1 cellular context compared by ENCODE assay signal in genomic region chrX:72735561-72735960, GRCh38.
TF ChIP-seq lines count a peak whose summit lies in the region.

No MANE protein-coding gene starts in this region.

TF ChIP-seq in A549, 52 proteins besides CTCF, POLR2A, EP300 and RAD21 (continued from another document):
- no peak for TF ChIP-seq HMGXB4 (CRISPR knock-in tag; IDR thresholded peaks at IDR 0.05; ENCODE audit: borderline replicate concordance)
- no peak for TF ChIP-seq JUNB (IDR thresholded peaks at IDR 0.05)
- no peak for TF ChIP-seq CEBPB (IDR thresholded peaks at IDR 0.05)
- no peak for TF ChIP-seq ZFP36 (IDR thresholded peaks at IDR 0.05; ENCODE audit: borderline replicate concordance, partially characterized antibody)
- TF ChIP-seq CBX8 (IDR thresholded peaks at IDR 0.05), result no peak
- TF ChIP-seq SREBF2 (IDR thresholded peaks at IDR 0.05), result no peak
- TF ChIP-seq HES2 (IDR thresholded peaks at IDR 0.05), result no peak
